ENCODE assay signal across 1 cellular context in the genomic region with DNA sequence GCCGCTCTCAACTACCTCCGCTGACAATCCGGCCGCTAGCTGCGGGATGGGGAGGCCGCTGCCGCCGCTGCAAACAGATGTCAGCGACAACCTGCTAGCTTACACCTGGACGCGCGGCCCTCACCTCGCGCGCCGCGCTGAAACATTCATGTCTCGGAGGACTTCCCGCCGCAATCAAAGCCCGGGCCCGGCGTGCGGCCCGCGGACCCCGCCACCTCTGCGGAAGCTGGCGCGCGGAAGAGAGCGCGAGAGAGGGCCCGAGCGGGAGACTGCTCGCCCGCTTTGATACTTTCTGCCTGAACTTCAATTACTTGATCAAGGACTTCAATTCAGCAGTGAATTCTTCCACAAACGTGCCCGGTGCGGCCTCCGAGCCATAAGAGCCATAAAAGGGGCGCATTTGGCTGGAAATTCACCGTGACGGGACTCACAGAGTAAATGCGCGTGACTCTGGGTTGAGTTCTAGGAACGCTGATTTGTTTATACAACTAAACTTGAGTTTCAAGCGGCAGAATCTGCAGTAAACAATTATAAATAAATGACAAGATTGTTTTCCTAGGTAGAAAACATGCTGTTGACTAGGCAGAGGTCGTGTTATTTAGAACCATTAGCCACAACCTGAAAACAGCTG.
TF ChIP-seq lines count a peak whose summit lies in the region.

No MANE protein-coding gene starts in this region.

TF ChIP-seq in GM23338, 12 proteins besides CTCF, POLR2A, EP300 and RAD21:
- TF ChIP-seq, protein P1, sequence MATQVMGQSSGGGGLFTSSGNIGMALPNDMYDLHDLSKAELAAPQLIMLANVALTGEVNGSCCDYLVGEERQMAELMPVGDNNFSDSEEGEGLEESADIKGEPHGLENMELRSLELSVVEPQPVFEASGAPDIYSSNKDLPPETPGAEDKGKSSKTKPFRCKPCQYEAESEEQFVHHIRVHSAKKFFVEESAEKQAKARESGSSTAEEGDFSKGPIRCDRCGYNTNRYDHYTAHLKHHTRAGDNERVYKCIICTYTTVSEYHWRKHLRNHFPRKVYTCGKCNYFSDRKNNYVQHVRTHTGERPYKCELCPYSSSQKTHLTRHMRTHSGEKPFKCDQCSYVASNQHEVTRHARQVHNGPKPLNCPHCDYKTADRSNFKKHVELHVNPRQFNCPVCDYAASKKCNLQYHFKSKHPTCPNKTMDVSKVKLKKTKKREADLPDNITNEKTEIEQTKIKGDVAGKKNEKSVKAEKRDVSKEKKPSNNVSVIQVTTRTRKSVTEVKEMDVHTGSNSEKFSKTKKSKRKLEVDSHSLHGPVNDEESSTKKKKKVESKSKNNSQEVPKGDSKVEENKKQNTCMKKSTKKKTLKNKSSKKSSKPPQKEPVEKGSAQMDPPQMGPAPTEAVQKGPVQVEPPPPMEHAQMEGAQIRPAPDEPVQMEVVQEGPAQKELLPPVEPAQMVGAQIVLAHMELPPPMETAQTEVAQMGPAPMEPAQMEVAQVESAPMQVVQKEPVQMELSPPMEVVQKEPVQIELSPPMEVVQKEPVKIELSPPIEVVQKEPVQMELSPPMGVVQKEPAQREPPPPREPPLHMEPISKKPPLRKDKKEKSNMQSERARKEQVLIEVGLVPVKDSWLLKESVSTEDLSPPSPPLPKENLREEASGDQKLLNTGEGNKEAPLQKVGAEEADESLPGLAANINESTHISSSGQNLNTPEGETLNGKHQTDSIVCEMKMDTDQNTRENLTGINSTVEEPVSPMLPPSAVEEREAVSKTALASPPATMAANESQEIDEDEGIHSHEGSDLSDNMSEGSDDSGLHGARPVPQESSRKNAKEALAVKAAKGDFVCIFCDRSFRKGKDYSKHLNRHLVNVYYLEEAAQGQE (IDR thresholded peaks at IDR 0.05; ENCODE audit: unreplicated experiment) = no peak
- no peak for TF ChIP-seq JUNB (IDR thresholded peaks at IDR 0.05; ENCODE audit: unreplicated experiment)
- TF ChIP-seq, protein P2, sequence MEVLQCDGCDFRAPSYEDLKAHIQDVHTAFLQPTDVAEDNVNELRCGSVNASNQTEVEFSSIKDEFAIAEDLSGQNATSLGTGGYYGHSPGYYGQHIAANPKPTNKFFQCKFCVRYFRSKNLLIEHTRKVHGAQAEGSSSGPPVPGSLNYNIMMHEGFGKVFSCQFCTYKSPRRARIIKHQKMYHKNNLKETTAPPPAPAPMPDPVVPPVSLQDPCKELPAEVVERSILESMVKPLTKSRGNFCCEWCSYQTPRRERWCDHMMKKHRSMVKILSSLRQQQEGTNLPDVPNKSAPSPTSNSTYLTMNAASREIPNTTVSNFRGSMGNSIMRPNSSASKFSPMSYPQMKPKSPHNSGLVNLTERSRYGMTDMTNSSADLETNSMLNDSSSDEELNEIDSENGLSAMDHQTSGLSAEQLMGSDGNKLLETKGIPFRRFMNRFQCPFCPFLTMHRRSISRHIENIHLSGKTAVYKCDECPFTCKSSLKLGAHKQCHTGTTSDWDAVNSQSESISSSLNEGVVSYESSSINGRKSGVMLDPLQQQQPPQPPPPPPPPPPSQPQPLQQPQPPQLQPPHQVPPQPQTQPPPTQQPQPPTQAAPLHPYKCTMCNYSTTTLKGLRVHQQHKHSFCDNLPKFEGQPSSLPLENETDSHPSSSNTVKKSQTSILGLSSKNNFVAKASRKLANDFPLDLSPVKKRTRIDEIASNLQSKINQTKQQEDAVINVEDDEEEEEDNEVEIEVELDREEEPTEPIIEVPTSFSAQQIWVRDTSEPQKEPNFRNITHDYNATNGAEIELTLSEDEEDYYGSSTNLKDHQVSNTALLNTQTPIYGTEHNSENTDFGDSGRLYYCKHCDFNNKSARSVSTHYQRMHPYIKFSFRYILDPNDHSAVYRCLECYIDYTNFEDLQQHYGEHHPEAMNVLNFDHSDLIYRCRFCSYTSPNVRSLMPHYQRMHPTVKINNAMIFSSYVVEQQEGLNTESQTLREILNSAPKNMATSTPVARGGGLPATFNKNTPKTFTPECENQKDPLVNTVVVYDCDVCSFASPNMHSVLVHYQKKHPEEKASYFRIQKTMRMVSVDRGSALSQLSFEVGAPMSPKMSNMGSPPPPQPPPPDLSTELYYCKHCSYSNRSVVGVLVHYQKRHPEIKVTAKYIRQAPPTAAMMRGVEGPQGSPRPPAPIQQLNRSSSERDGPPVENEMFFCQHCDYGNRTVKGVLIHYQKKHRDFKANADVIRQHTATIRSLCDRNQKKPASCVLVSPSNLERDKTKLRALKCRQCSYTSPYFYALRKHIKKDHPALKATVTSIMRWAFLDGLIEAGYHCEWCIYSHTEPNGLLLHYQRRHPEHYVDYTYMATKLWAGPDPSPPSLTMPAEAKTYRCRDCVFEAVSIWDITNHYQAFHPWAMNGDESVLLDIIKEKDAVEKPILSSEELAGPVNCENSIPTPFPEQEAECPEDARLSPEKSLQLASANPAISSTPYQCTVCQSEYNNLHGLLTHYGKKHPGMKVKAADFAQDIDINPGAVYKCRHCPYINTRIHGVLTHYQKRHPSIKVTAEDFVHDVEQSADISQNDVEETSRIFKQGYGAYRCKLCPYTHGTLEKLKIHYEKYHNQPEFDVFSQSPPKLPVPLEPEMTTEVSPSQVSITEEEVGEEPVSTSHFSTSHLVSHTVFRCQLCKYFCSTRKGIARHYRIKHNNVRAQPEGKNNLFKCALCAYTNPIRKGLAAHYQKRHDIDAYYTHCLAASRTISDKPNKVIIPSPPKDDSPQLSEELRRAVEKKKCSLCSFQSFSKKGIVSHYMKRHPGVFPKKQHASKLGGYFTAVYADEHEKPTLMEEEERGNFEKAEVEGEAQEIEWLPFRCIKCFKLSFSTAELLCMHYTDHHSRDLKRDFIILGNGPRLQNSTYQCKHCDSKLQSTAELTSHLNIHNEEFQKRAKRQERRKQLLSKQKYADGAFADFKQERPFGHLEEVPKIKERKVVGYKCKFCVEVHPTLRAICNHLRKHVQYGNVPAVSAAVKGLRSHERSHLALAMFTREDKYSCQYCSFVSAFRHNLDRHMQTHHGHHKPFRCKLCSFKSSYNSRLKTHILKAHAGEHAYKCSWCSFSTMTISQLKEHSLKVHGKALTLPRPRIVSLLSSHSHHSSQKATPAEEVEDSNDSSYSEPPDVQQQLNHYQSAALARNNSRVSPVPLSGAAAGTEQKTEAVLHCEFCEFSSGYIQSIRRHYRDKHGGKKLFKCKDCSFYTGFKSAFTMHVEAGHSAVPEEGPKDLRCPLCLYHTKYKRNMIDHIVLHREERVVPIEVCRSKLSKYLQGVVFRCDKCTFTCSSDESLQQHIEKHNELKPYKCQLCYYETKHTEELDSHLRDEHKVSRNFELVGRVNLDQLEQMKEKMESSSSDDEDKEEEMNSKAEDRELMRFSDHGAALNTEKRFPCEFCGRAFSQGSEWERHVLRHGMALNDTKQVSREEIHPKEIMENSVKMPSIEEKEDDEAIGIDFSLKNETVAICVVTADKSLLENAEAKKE (CRISPR knock-in tag; IDR thresholded peaks at IDR 0.05) = no peak
- TF ChIP-seq EZH2 (IDR thresholded peaks at IDR 0.05; ENCODE audit: low read depth, unreplicated experiment) = peak; percentile 39
- TF ChIP-seq, protein P3, sequence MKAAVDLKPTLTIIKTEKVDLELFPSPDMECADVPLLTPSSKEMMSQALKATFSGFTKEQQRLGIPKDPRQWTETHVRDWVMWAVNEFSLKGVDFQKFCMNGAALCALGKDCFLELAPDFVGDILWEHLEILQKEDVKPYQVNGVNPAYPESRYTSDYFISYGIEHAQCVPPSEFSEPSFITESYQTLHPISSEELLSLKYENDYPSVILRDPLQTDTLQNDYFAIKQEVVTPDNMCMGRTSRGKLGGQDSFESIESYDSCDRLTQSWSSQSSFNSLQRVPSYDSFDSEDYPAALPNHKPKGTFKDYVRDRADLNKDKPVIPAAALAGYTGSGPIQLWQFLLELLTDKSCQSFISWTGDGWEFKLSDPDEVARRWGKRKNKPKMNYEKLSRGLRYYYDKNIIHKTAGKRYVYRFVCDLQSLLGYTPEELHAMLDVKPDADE (IDR thresholded peaks at IDR 0.05) = 0 out of 2 replicates have a peak, but pooled peaks have one; percentile 3
